Comparison of ENCODE assay signal across 1 cellular context in the genomic region with DNA sequence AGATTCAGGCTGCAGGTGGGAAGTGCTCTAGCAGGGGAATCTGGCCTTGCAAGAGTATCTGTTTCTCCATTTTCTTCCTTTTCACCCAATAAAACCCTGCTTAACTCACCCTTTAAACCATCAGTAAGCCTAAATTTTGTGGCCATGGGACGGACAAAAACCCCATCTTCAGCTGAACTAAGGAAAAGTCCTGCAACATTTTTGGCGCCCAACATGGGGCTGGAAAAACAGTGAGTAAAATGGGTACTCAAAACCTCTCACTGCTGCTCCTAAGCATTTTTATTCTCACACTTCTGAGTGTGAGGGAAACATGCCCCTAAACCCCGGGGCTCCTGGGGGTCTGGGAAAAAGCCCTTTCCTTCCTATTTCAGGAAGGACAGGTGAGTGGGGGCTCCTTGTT.
TF ChIP-seq lines count a peak whose summit lies in the region.

No MANE protein-coding gene starts in this region.

TF ChIP-seq in GM23338, 12 proteins besides CTCF, POLR2A, EP300 and RAD21 (continued from another document):
- TF ChIP-seq ZNF462 (CRISPR knock-in tag; IDR thresholded peaks at IDR 0.05), result no peak
- TF ChIP-seq ZNF114 (CRISPR knock-in tag; IDR thresholded peaks at IDR 0.05), result no peak
- no peak for TF ChIP-seq NANOG (IDR thresholded peaks at IDR 0.05; ENCODE audit: borderline replicate concordance)
- no peak for TF ChIP-seq ZNF331 (CRISPR knock-in tag; IDR thresholded peaks at IDR 0.05; ENCODE audit: low read depth)
- TF ChIP-seq, protein P1, sequence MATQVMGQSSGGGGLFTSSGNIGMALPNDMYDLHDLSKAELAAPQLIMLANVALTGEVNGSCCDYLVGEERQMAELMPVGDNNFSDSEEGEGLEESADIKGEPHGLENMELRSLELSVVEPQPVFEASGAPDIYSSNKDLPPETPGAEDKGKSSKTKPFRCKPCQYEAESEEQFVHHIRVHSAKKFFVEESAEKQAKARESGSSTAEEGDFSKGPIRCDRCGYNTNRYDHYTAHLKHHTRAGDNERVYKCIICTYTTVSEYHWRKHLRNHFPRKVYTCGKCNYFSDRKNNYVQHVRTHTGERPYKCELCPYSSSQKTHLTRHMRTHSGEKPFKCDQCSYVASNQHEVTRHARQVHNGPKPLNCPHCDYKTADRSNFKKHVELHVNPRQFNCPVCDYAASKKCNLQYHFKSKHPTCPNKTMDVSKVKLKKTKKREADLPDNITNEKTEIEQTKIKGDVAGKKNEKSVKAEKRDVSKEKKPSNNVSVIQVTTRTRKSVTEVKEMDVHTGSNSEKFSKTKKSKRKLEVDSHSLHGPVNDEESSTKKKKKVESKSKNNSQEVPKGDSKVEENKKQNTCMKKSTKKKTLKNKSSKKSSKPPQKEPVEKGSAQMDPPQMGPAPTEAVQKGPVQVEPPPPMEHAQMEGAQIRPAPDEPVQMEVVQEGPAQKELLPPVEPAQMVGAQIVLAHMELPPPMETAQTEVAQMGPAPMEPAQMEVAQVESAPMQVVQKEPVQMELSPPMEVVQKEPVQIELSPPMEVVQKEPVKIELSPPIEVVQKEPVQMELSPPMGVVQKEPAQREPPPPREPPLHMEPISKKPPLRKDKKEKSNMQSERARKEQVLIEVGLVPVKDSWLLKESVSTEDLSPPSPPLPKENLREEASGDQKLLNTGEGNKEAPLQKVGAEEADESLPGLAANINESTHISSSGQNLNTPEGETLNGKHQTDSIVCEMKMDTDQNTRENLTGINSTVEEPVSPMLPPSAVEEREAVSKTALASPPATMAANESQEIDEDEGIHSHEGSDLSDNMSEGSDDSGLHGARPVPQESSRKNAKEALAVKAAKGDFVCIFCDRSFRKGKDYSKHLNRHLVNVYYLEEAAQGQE (IDR thresholded peaks at IDR 0.05; ENCODE audit: unreplicated experiment), result no peak
- TF ChIP-seq JUNB (IDR thresholded peaks at IDR 0.05; ENCODE audit: unreplicated experiment), result no peak
- TF ChIP-seq POLR2AphosphoS5 (IDR thresholded peaks at IDR 0.05; ENCODE audit: low read depth), result no peak
